Comparison of ENCODE assay signal across 8 cellular contexts in genomic region chr2:202377308-202377736, GRCh38. TPM values are rescaled to one million over a fixed set of nuclear protein-coding genes. Genes with fewer than 3 reads are reported as not detected.
A peak's percentile ranks its signal among the peaks of the same experiment; 100 is the strongest.
DNase-seq lines count a peak whose midpoint lies in the region; ATAC-seq, FAIRE-seq and TF ChIP-seq lines count a peak whose summit lies in the region.

No MANE protein-coding gene starts in this region.

- H3K36me3 Mint-ChIP-seq in central memory CD8-positive, alpha-beta T cell (ENCODE audit: insufficient read depth) = peaks cover 15% of the 10 kb centered on the region

- DNase-seq in A172 (ENCODE audit: low spot score) (peak; percentile 11), GM12864 (ENCODE audit: low read depth) (no peak), kidney tubule cell (ENCODE audit: low spot score) (peak; percentile 54), HTR-8/SVneo (ENCODE audit: insufficient read length, low spot score) (no peak), NCI-H524 treated with DMSO at 0.1 percent for 48 hours (lab: John Stamatoyannopoulos, UW) (no peak)
- no peak for DNase-seq in central memory CD8-positive, alpha-beta T cell (ENCODE audit: low spot score in 2 of 2)
- peak; percentile 6 for DNase-seq in stimulated activated CD4-positive, alpha-beta T cell treated with anti-CD3 and anti-CD28 coated beads, Interleukin-4, amount 100 ng/mL, for 1 hour

- H3K27ac Mint-ChIP-seq in central memory CD8-positive, alpha-beta T cell (ENCODE audit: low read depth) = peak overlapping the region; percentile 89

- peak overlapping the region; percentile 83 for H3K4me3 Mint-ChIP-seq in central memory CD8-positive, alpha-beta T cell

- no peaks in the 10 kb centered on the region for H3K27me3 Mint-ChIP-seq in central memory CD8-positive, alpha-beta T cell

- TF ChIP-seq CTCF in GM12864 (IDR thresholded peaks at IDR 0.05; ENCODE audit: low read depth, low read length, missing control alignments) = no peak

- TF ChIP-seq POLR2A in Raji (IDR thresholded peaks at IDR 0.05; ENCODE audit: insufficient read depth, low read depth, low read length) = peak; percentile 34; the same call in 1 of the 2 replicates

- no peak for FAIRE-seq in HTR-8/SVneo (lab: Jason Lieb, UNC)

- peaks cover 35% of the 10 kb centered on the region for H3K4me1 Mint-ChIP-seq in central memory CD8-positive, alpha-beta T cell

- H3K4me3 ChIP-seq in GM12864 (ENCODE audit: low read depth, low read length) = peak overlapping the region; percentile 96

- no peaks in the 10 kb centered on the region for H3K9me3 Mint-ChIP-seq in central memory CD8-positive, alpha-beta T cell

- ATAC-seq in central memory CD8-positive, alpha-beta T cell (replicated peaks; ENCODE audit: extremely low read depth, poor library complexity, severe bottlenecking) = no peak

RNA-seq across cellular contexts. Expression of gene BMPR2, which starts 1.2 kb away (rescaled TPM):
- total RNA-seq in A172 (2014; rRNA removed; shearing (Covaris generic)) = 18.1 and 20.5 TPM in 2 replicates

Comparison
In these comparisons a context has a peak if more than half of its experiments do, and no peak if none do; other contexts are left out.
1. DNase-seq: peak in A172 (single experiment), kidney tubule cell (single experiment) and stimulated activated CD4-positive, alpha-beta T cell treated with anti-CD3 and anti-CD28 coated beads, Interleukin-4, amount 100 ng/mL, for 1 hour (single experiment); none in GM12864 (single experiment), central memory CD8-positive, alpha-beta T cell (0 of 2), HTR-8/SVneo (single experiment) and NCI-H524 treated with DMSO at 0.1 percent for 48 hours (single experiment).